ENCODE assay signal across 17 cellular contexts in genomic region chr1:18736958-18737357, GRCh38.
"Had no signal": no experiment of that assay in that cellular context is flagged by ENCODE, and none has a peak within 500 bp of the region (broad histone marks: within the 10 kb centered on the region; RNA-seq: fewer than 3 reads in every experiment).

No MANE protein-coding gene starts in this region.

- H3K4me3 ChIP-seq: dorsolateral prefrontal cortex, heart left ventricle, sigmoid colon, skin epidermis, uterus had no signal

- H3K27ac ChIP-seq: dorsolateral prefrontal cortex, heart left ventricle, sigmoid colon, skin epidermis, uterus had no signal

- H3K36me3 ChIP-seq: heart left ventricle, sigmoid colon, uterus had no signal

- H3K9me3 ChIP-seq: heart left ventricle, sigmoid colon, uterus had no signal

- H3K27me3 ChIP-seq: uterus had no signal

- H3K4me1 ChIP-seq: heart left ventricle, sigmoid colon, uterus had no signal

- DNase-seq: cortex of kidney; dorsolateral prefrontal cortex; effector CD8-positive, alpha-beta T cell; heart left ventricle; hippocampal formation; left colon; left ventricle myocardium superior; mesendoderm; naive thymus-derived CD4-positive, alpha-beta T cell; nephron progenitor cell; posterior cingulate gyrus; sigmoid colon; stimulated activated CD4-positive, alpha-beta T cell treated with anti-CD3 and anti-CD28 coated beads, Interleukin-12 subunit alpha, Interleukin-12 subunit beta, amount 100 ng/mL, for 4 hours; stimulated activated naive CD4-positive, alpha-beta T cell treated with Interleukin-2 at 50 U/mL for 16 hours; uterus had no signal

- ATAC-seq: esophagus mucosa; heart left ventricle; left colon; left ventricle myocardium superior; naive thymus-derived CD4-positive, alpha-beta T cell had no signal
